Comparison of ENCODE assay signal across 8 cellular contexts in genomic region chr22:19292262-19293230, GRCh38. TPM values are rescaled to one million over a fixed set of nuclear protein-coding genes. Genes with fewer than 3 reads are reported as not detected.
A peak's percentile ranks its signal among the peaks of the same experiment; 100 is the strongest.
DNase-seq lines count a peak whose midpoint lies in the region; ATAC-seq and TF ChIP-seq lines count a peak whose summit lies in the region.

No MANE protein-coding gene starts in this region.

- H4K20me1 ChIP-seq in DOHH2 (ENCODE audit: control insufficient read depth, insufficient read depth, low read depth, low read length): no peaks in the 10 kb centered on the region
- no peaks in the 10 kb centered on the region for H4K20me1 ChIP-seq in fibroblast of lung (ENCODE audit: control insufficient read depth, extremely low read depth, insufficient read depth, low read length)

- H4K91ac ChIP-seq in neuronal stem cell (ENCODE audit: low read depth, low read length, poor library complexity): no peak overlapping the region

- H2BK120ac ChIP-seq in neuronal stem cell (ENCODE audit: low read depth, low read length): no peak overlapping the region

- DNase-seq in SKM-1 treated with dmso at 0.1 percent for 144 hours (lab: John Stamatoyannopoulos, UW; ENCODE audit: unreplicated experiment) (peak; percentile 59), fibroblast of lung (ENCODE audit: low read depth in 2 of 2) (peak in 1 of 2 donors; percentile 68), neuronal stem cell (ENCODE audit: low spot score) (no peak), hippocampal formation (lab: John Stamatoyannopoulos, UW) (no peak), kidney tubule cell (ENCODE audit: low spot score) (no peak)

- H3K4me2 ChIP-seq in DOHH2 (ENCODE audit: low read length) (peak overlapping the region; percentile 92), fibroblast of lung (ENCODE audit: extremely low read depth, insufficient read depth, low read length) (peak overlapping the region; percentile 99), neuronal stem cell (ENCODE audit: insufficient read depth, low read length, poor library complexity, severe bottlenecking) (peak overlapping the region; percentile 75)

- H3K79me1 ChIP-seq in neuronal stem cell (ENCODE audit: low read depth, low read length): no peaks in the 10 kb centered on the region

- H2AK5ac ChIP-seq in neuronal stem cell (ENCODE audit: low read depth, low read length): no peak overlapping the region

- H3K14ac ChIP-seq in neuronal stem cell (ENCODE audit: low read length): no peak overlapping the region

- H4K8ac ChIP-seq in neuronal stem cell (ENCODE audit: low read depth, low read length): no peak overlapping the region

- no peak overlapping the region for H3K4ac ChIP-seq in neuronal stem cell (ENCODE audit: low read length)

- H3K79me2 ChIP-seq in DOHH2 (ENCODE audit: control insufficient read depth, low read length) (peaks cover 10% of the 10 kb centered on the region), fibroblast of lung (ENCODE audit: control insufficient read depth, insufficient read depth, low read length) (no peaks in the 10 kb centered on the region)

- no peaks in the 10 kb centered on the region for H3K9me2 ChIP-seq in DOHH2 (replicated peaks; ENCODE audit: control insufficient read depth, low read length)

- peak overlapping the region; percentile 64 for H3K9ac ChIP-seq in fibroblast of lung (ENCODE audit: insufficient read depth, low read length)
- peak overlapping the region; percentile 53 for H3K9ac ChIP-seq in neuronal stem cell (ENCODE audit: low read depth, low read length, poor library complexity)

- H3K9me3 ChIP-seq in DOHH2 (ENCODE audit: control insufficient read depth, insufficient read depth, low read length) (no peaks in the 10 kb centered on the region), fibroblast of lung (ENCODE audit: control insufficient read depth, insufficient read depth, low read depth, low read length) (no peaks in the 10 kb centered on the region), neuronal stem cell (replicated peaks in 1 of 2; ENCODE audit: control insufficient read depth in 2 of 2, insufficient read depth in 1 of 2, low read depth in 1 of 2, low read length in 2 of 2) (no peaks in the 10 kb centered on the region)

- ATAC-seq in HG03097 (IDR thresholded peaks at IDR 0.05; ENCODE audit: low FRiP score, unreplicated experiment): peak; percentile 13
- ATAC-seq in HG02840 (IDR thresholded peaks at IDR 0.05; ENCODE audit: low FRiP score, unreplicated experiment): no peak

- H3K36me3 ChIP-seq in DOHH2 (ENCODE audit: control insufficient read depth, low read length) (no peaks in the 10 kb centered on the region), fibroblast of lung (ENCODE audit: control insufficient read depth, insufficient read depth, low read length) (no peaks in the 10 kb centered on the region), neuronal stem cell (replicated peaks in 1 of 2; ENCODE audit: control insufficient read depth in 2 of 2, insufficient read depth in 2 of 2, low read length in 2 of 2) (no peaks in the 10 kb centered on the region)

- peak overlapping the region; percentile 17; the same call in 1 of the 2 replicates for H3K27ac ChIP-seq in DOHH2 (ENCODE audit: low read depth, low read length)
- H3K27ac ChIP-seq in fibroblast of lung (ENCODE audit: insufficient read depth, low read length): peak overlapping the region; percentile 28
- no peak overlapping the region for H3K27ac ChIP-seq in neuronal stem cell (replicated peaks; ENCODE audit: low read length)

- H3K18ac ChIP-seq in neuronal stem cell (ENCODE audit: low read length): peak overlapping the region; percentile 5

- H2BK5ac ChIP-seq in neuronal stem cell (ENCODE audit: low read length): no peak overlapping the region

- no peak overlapping the region for H2BK15ac ChIP-seq in neuronal stem cell (ENCODE audit: low read length)

- peaks cover 19% of the 10 kb centered on the region for H3K4me1 ChIP-seq in DOHH2 (ENCODE audit: control insufficient read depth, low read length)
- H3K4me1 ChIP-seq in fibroblast of lung (ENCODE audit: control insufficient read depth, extremely low read depth, insufficient read depth, low read length): peaks cover 14% of the 10 kb centered on the region
- peaks cover 0 to 6% of the 10 kb centered on the region in 2 donors for H3K4me1 ChIP-seq in neuronal stem cell (ENCODE audit: control insufficient read depth in 2 of 2, insufficient read depth in 1 of 2, low read depth in 1 of 2, low read length in 2 of 2)

- H3K4me3 ChIP-seq in DOHH2 (ENCODE audit: low read length) (peak overlapping the region; percentile 96), fibroblast of lung (replicated peaks in 1 of 4; ENCODE audit: control extremely low read depth in 1 of 4, insufficient read depth in 1 of 4, low read depth in 3 of 4, low read length in 4 of 4) (peak overlapping the region; percentile 70 to 80 (median 78)), neuronal stem cell (ENCODE audit: low read length in 2 of 2) (peak overlapping the region; percentile 70 to 81)

- H3F3A ChIP-seq in DOHH2 (ENCODE audit: control insufficient read depth, insufficient read depth): no peaks in the 10 kb centered on the region

- no CpG with 5 or more reads among the region's 32 CpGs for WGBS in neuronal stem cell (ENCODE audit: extremely low coverage in 2 of 2, insufficient read length in 2 of 2, insufficient replicate concordance in 1 of 2), 2 donors

- peaks cover 33% of the 10 kb centered on the region for H3K27me3 ChIP-seq in DOHH2 (ENCODE audit: control insufficient read depth, low read length)
- H3K27me3 ChIP-seq in fibroblast of lung (ENCODE audit: control insufficient read depth, insufficient read depth, low read length): no peaks in the 10 kb centered on the region
- H3K27me3 ChIP-seq in neuronal stem cell (ENCODE audit: control insufficient read depth in 3 of 3, insufficient read depth in 3 of 3, low read depth in 1 of 3, low read length in 3 of 3): peaks cover 0 to 5% (median 0%) of the 10 kb centered on the region in 3 experiments

- no peak for TF ChIP-seq CTCF in DOHH2 (IDR thresholded peaks at IDR 0.05; ENCODE audit: low read depth, low read length, poor library complexity, severe bottlenecking)
- TF ChIP-seq CTCF in fibroblast of lung (conservative IDR thresholded peaks at IDR 0.05 in 1 of 2, IDR thresholded peaks at IDR 0.05 in 1 of 2; ENCODE audit: low read depth in 1 of 2, low read length in 2 of 2): no peak

- peak overlapping the region; percentile 62 for H3K23ac ChIP-seq in neuronal stem cell (ENCODE audit: low read depth, low read length, poor library complexity)

- peak overlapping the region; percentile 100 for H2AFZ ChIP-seq in fibroblast of lung (ENCODE audit: low read length)
- H2AFZ ChIP-seq in neuronal stem cell (ENCODE audit: low read length): peak overlapping the region; percentile 99

- H2BK12ac ChIP-seq in neuronal stem cell (ENCODE audit: low read length): no peak overlapping the region

RNA-seq across cellular contexts. Expression of gene CLTCL1, which starts 1.0 kb away (rescaled TPM):
- 11.3 and 13.4 TPM in 2 replicates for total RNA-seq in fibroblast of lung
- 4.2 and 6.5 TPM in 2 replicates for polyA plus RNA-seq in fibroblast of lung
- 4.3 and 5.8 TPM in 2 replicates for polyA plus RNA-seq in fibroblast of lung (2012)
- 6.2 and 28.7 TPM in 2 replicates for polyA minus RNA-seq in fibroblast of lung (ENCODE audit: low replicate concordance)
- polyA plus RNA-seq in neuronal stem cell (2013, experiment 1 of 2): 3.1 TPM
- polyA plus RNA-seq in neuronal stem cell (2013, experiment 2 of 2): 3.2 TPM
